17 cellular contexts compared by ENCODE assay signal in the genomic region with DNA sequence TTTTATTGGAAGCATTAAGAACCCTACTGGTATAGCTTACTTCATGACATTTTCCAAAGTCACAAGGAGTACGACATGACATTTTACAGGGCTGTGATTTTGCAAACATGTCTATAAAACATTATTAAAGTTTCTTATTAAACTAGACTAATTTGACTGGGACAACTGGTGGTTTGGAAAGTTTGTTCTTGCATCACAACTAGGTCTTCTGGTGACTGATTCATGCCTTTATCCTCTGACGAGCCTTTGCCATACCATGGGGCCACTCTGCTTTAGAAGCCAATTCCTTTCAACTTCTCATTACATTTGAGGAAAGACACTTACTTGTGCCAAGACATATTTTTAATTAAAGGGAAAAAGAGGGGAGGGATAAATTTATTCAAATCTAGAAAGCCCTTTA.
"Had no signal": no experiment of that assay in that cellular context is flagged by ENCODE, and none has a peak within 500 bp of the region (broad histone marks: within the 10 kb centered on the region; RNA-seq: fewer than 3 reads in every experiment).

No MANE protein-coding gene starts in this region.

- H3K27ac ChIP-seq: left ventricle myocardium inferior, prostate gland, right atrium auricular region, suprapubic skin, transverse colon, uterus had no signal

- H3K4me3 ChIP-seq: left ventricle myocardium inferior, prostate gland, right atrium auricular region, suprapubic skin, transverse colon, uterus had no signal

- H3K36me3 ChIP-seq: left ventricle myocardium inferior, prostate gland, right atrium auricular region, suprapubic skin, transverse colon, uterus had no signal

- H3K27me3 ChIP-seq: right atrium auricular region, suprapubic skin, transverse colon, uterus had no signal

- H3K4me1 ChIP-seq: left ventricle myocardium inferior, prostate gland, right atrium auricular region, suprapubic skin, transverse colon, uterus had no signal

- DNase-seq: activated CD4-positive, alpha-beta memory T cell treated with anti-CD3 and anti-CD28 coated beads, Interleukin-2, amount 10 ng/mL, durations not matched to agents 7 days and 5 days; activated CD4-positive, alpha-beta T cell treated with anti-CD3 and anti-CD28 coated beads for 4 hours; activated CD8-positive, alpha-beta memory T cell treated with anti-CD3 and anti-CD28 coated beads, Interleukin-2, amount 10 ng/mL, durations not matched to agents 7 days and 5 days; activated naive CD4-positive, alpha-beta T cell treated with Interleukin-2 at 50 U/mL for 16 hours; activated naive CD8-positive, alpha-beta T cell treated with anti-CD3 and anti-CD28 coated beads, Interleukin-2, amount 10 ng/mL, durations not matched to agents 7 days and 5 days; activated T-cell treated with anti-CD3 and anti-CD28 coated beads, Interleukin-2, amount 50 U/mL, for 24 hours; cortex of kidney; effector CD4-positive, alpha-beta T cell; foreskin melanocyte; head of caudate nucleus; left ventricle myocardium inferior; stimulated activated naive CD8-positive, alpha-beta T cell treated with anti-CD3 and anti-CD28 coated beads, Interleukin-15, Interleukin-2, amounts not matched to agents 100 U/mL and 50 U/mL, for 24 hours; transverse colon; uterus had no signal

- H3K9me3 ChIP-seq: left ventricle myocardium inferior, prostate gland, right atrium auricular region, suprapubic skin, transverse colon, uterus had no signal
